ENCODE assay signal across 8 cellular contexts in genomic region chr10:17227367-17228080, GRCh38. TPM values are rescaled to one million over a fixed set of nuclear protein-coding genes. Genes with fewer than 3 reads are reported as not detected.
DNase-seq lines count a peak whose midpoint lies in the region; ATAC-seq and TF ChIP-seq lines count a peak whose summit lies in the region.

No MANE protein-coding gene starts in this region.

- peaks cover 15% of the 10 kb centered on the region for H3K9me1 ChIP-seq in IMR-90 (ENCODE audit: insufficient read depth, low read length)

- peak overlapping the region; percentile 90 for H3K9ac ChIP-seq in IMR-90 (ENCODE audit: low read depth, low read length)

- peak overlapping the region; percentile 86 for H4K91ac ChIP-seq in IMR-90 (ENCODE audit: insufficient read depth, low read depth, low read length)

- intact Hi-C loops in Caco-2 (cut with micrococcal nuclease; ENCODE audit: unreplicated experiment) (no loop called here), IMR-90 (cut with micrococcal nuclease) (loop anchor here (1.0 to 5.0 kb wide), 7 partner anchors 13 to 385 kb away; no protein-coding TSS in a partner anchor), stomach (cut with DNase I; ENCODE audit: low total_unique reads) (no loop called here)

- H2AK5ac ChIP-seq in IMR-90 (ENCODE audit: low read depth, low read length), result peak overlapping the region; percentile 72

- 10% methylated on average over 10 of the region's 11 CpGs; no CpG with 5 or more reads in 1 of the 2 experiments for WGBS in IMR-90 (ENCODE audit: extremely low coverage in 2 of 2, insufficient read length in 1 of 2), 2 experiments
- 15 to 20% (median 18%) methylated on average over 11 of the region's 11 CpGs for WGBS in stomach, 5 donors

- H3K27me3 Mint-ChIP-seq in Caco-2 (ENCODE audit: insufficient read depth, unreplicated experiment), result peaks cover 13% of the 10 kb centered on the region
- H3K27me3 Mint-ChIP-seq in activated naive CD4-positive, alpha-beta T cell treated with anti-CD3 and anti-CD28 coated beads, Interleukin-2, amount 10 ng/mL, durations not matched to agents 7 days and 5 days, result peaks cover 13% of the 10 kb centered on the region

- H3K9me3 Mint-ChIP-seq in Caco-2 (ENCODE audit: unreplicated experiment), result no peaks in the 10 kb centered on the region
- H3K9me3 Mint-ChIP-seq in activated naive CD4-positive, alpha-beta T cell treated with anti-CD3 and anti-CD28 coated beads, Interleukin-2, amount 10 ng/mL, durations not matched to agents 7 days and 5 days, result no peaks in the 10 kb centered on the region

- no peaks in the 10 kb centered on the region for H3K9me3 ChIP-seq in Caco-2
- H3K9me3 ChIP-seq in IMR-90 (ENCODE audit: control insufficient read depth, insufficient read depth, low read length), result no peaks in the 10 kb centered on the region
- H3K9me3 ChIP-seq in stomach, result no peaks in the 10 kb centered on the region

- peak overlapping the region; percentile 97 for H2BK5ac ChIP-seq in IMR-90 (ENCODE audit: low read depth, low read length, poor library complexity, severe bottlenecking)

- peak overlapping the region; percentile 92 for H3K56ac ChIP-seq in IMR-90 (ENCODE audit: extremely low read depth, insufficient read depth, low read length)

- peak overlapping the region; percentile 91 for H3K23ac ChIP-seq in IMR-90 (ENCODE audit: low read depth, low read length)

- POLR2A ChIA-PET in Caco-2 (lab: Charles Lee) (no interaction called here), IMR-90 (lab: Charles Lee; ENCODE audit: unreplicated experiment) (interaction anchor here (0.7 to 3.5 kb wide), 2 partner anchors 12 to 241 kb away, joined by 3 to 18 read pairs; no protein-coding TSS in a partner anchor)

- H3K4me2 ChIP-seq in IMR-90 (ENCODE audit: low read depth, low read length), result peak overlapping the region; percentile 97

- peak overlapping the region; percentile 78 for H3K4me3 Mint-ChIP-seq in Caco-2 (ENCODE audit: unreplicated experiment)
- peak overlapping the region; percentile 91 for H3K4me3 Mint-ChIP-seq in activated naive CD4-positive, alpha-beta T cell treated with anti-CD3 and anti-CD28 coated beads, Interleukin-2, amount 10 ng/mL, durations not matched to agents 7 days and 5 days

- in situ Hi-C loops in IMR-90 (cut with MboI; ENCODE audit: low sequenced_read_pairs), result loop anchor here (5.0 kb wide), 1 partner anchor 200 kb away; no protein-coding TSS in a partner anchor

- H3K27ac ChIP-seq in IMR-90 (ENCODE audit: insufficient read depth, low read length), result peak overlapping the region; percentile 97
- peak overlapping the region; percentile 59 to 99 (median 97) for H3K27ac ChIP-seq in stomach

- H3K27ac Mint-ChIP-seq in Caco-2 (ENCODE audit: unreplicated experiment), result no peak overlapping the region
- H3K27ac Mint-ChIP-seq in activated naive CD4-positive, alpha-beta T cell treated with anti-CD3 and anti-CD28 coated beads, Interleukin-2, amount 10 ng/mL, durations not matched to agents 7 days and 5 days, result peak overlapping the region; percentile 99

- H3K4me1 Mint-ChIP-seq in Caco-2 (ENCODE audit: low read depth, unreplicated experiment), result no peaks in the 10 kb centered on the region
- H3K4me1 Mint-ChIP-seq in activated naive CD4-positive, alpha-beta T cell treated with anti-CD3 and anti-CD28 coated beads, Interleukin-2, amount 10 ng/mL, durations not matched to agents 7 days and 5 days, result peaks cover 43% of the 10 kb centered on the region

- TF ChIP-seq POLR2A in IMR-90 (IDR thresholded peaks at IDR 0.05; ENCODE audit: low read depth, low read length), result no peak
- no peak for TF ChIP-seq POLR2A in stomach (IDR thresholded peaks at IDR 0.05)

- ATAC-seq in GM19463 (IDR thresholded peaks at IDR 0.05; ENCODE audit: unreplicated experiment) (peak; percentile 17), IMR-90 (ENCODE audit: low read depth) (no peak)

- peak overlapping the region; percentile 93 for H3K14ac ChIP-seq in IMR-90 (replicated peaks; ENCODE audit: low read depth, low read length)

- peak; percentile 30; the same call in 1 of the 2 replicates for TF ChIP-seq RAD21 in IMR-90 (IDR thresholded peaks at IDR 0.05; ENCODE audit: low read length)

- TF ChIP-seq EP300 in stomach (IDR thresholded peaks at IDR 0.05), result no peak

- H2BK15ac ChIP-seq in IMR-90 (ENCODE audit: low read depth, low read length), result peak overlapping the region; percentile 97; the same call in 2 of the 3 replicates

- no peaks in the 10 kb centered on the region; the same call in none of the 2 replicates for H3K27me3 ChIP-seq in Caco-2 (replicated peaks; ENCODE audit: control insufficient read depth, insufficient read depth, low read length)
- no peaks in the 10 kb centered on the region for H3K27me3 ChIP-seq in IMR-90 (ENCODE audit: control insufficient read depth, insufficient read depth, low read length)
- peaks cover 0 to 12% (median 7%) of the 10 kb centered on the region in 3 donors for H3K27me3 ChIP-seq in stomach

- H3K4me3 ChIP-seq in Caco-2 (ENCODE audit: low read depth, low read length) (no peak overlapping the region), IMR-90 (ENCODE audit: insufficient read depth, low read depth, low read length) (peak overlapping the region; percentile 87), stomach (peak overlapping the region; percentile 66 to 85 (median 78))

- peak overlapping the region; percentile 93 for H3K4ac ChIP-seq in IMR-90 (ENCODE audit: low read depth, low read length)

- no peaks in the 10 kb centered on the region for H3K36me3 ChIP-seq in Caco-2 (ENCODE audit: control insufficient read depth, insufficient read depth, low read length)
- H3K36me3 ChIP-seq in IMR-90 (ENCODE audit: control insufficient read depth, insufficient read depth, low read length), result peaks cover 22% of the 10 kb centered on the region
- H3K36me3 ChIP-seq in stomach, result peaks cover under 1 to 17% (median 10%) of the 10 kb centered on the region in 4 donors

- H2AFZ ChIP-seq in IMR-90 (replicated peaks; ENCODE audit: low read length, poor library complexity), result peak overlapping the region; percentile 81

- peak overlapping the region; percentile 73 for H2AK9ac ChIP-seq in IMR-90 (replicated peaks; ENCODE audit: low read depth, low read length, poor library complexity)

- peaks cover 21% of the 10 kb centered on the region for H3K4me1 ChIP-seq in Caco-2
- H3K4me1 ChIP-seq in IMR-90 (ENCODE audit: control insufficient read depth, insufficient read depth, low read length), result peaks cover 11% of the 10 kb centered on the region
- H3K4me1 ChIP-seq in stomach, result peaks cover 23 to 54% (median 49%) of the 10 kb centered on the region in 4 donors

- CTCF ChIA-PET in Caco-2 (lab: Charles Lee) (no interaction called here), IMR-90 (lab: Yijun Ruan, JAX) (interaction anchor here (0.5 kb wide), 1 partner anchor 107 kb away, joined by 3 read pairs; no protein-coding TSS in a partner anchor)
- CTCF ChIA-PET in activated naive CD4-positive, alpha-beta T cell treated with anti-CD3 and anti-CD28 coated beads, Interleukin-2, amount 10 ng/mL, durations not matched to agents 7 days and 5 days (lab: Charles Lee), result interaction anchor here (0.7 to 2.1 kb wide), 4 partner anchors 11 to 50 kb away, joined by 3 to 12 read pairs (median 4); no protein-coding TSS in a partner anchor

- peak overlapping the region; percentile 88 for H2BK20ac ChIP-seq in IMR-90 (ENCODE audit: low read depth, low read length)

- dilution Hi-C loops in IMR-90 (cut with HindIII; ENCODE audit: low sequenced_read_pairs, unreplicated experiment), result no loop called here

- H2BK120ac ChIP-seq in IMR-90 (ENCODE audit: low read depth, low read length), result peak overlapping the region; percentile 93

- BruUV-seq in Caco-2 (replicated peaks; lab: Mats Ljungman, UMichigan) (no TSS peak), IMR-90 (replicated peaks; lab: Mats Ljungman, UMichigan) (TSS peak; percentile 69)

- H3K36me3 Mint-ChIP-seq in Caco-2 (ENCODE audit: insufficient read depth, unreplicated experiment), result peaks cover 16% of the 10 kb centered on the region
- peaks cover 42% of the 10 kb centered on the region for H3K36me3 Mint-ChIP-seq in activated naive CD4-positive, alpha-beta T cell treated with anti-CD3 and anti-CD28 coated beads, Interleukin-2, amount 10 ng/mL, durations not matched to agents 7 days and 5 days

- peaks cover 34% of the 10 kb centered on the region for H4K20me1 ChIP-seq in IMR-90 (ENCODE audit: insufficient read depth, low read length)

- TF ChIP-seq CTCF in Caco-2 (IDR thresholded peaks at IDR 0.05; ENCODE audit: insufficient read depth in 1 of 2, low read depth in 1 of 2, low read length in 1 of 2, severe bottlenecking in 1 of 2, unreplicated experiment in 1 of 2) (peak; percentile 49 to 52), IMR-90 (conservative IDR thresholded peaks at IDR 0.05; ENCODE audit: low read depth, low read length) (peak; percentile 44), stomach (IDR thresholded peaks at IDR 0.05) (peak in 3 of 7 experiments; percentile 46 to 69 (median 55))

- peak in 1 of 2 experiments; percentile 30 for DNase-seq in Caco-2
- peak; percentile 39 for DNase-seq in IMR-90
- peak; percentile 40 for DNase-seq in activated naive CD4-positive, alpha-beta T cell treated with anti-CD3 and anti-CD28 coated beads, Interleukin-2, amount 10 ng/mL, durations not matched to agents 7 days and 5 days
- peak; percentile 49 for DNase-seq in iris pigment epithelial cell (ENCODE audit: low read depth)
- no peak for DNase-seq in stomach
- no peak for DNase-seq in foreskin melanocyte
- no peak for DNase-seq in T1000 (lab: John Stamatoyannopoulos, UW)

- peak overlapping the region; percentile 80 to 84 for H4K8ac ChIP-seq in IMR-90 (ENCODE audit: low read depth in 2 of 2, low read length in 2 of 2)

- peaks cover 24 to 37% of the 10 kb centered on the region in 2 experiments for H3K79me1 ChIP-seq in IMR-90 (ENCODE audit: low read depth in 1 of 2, low read length in 2 of 2)

- peak overlapping the region; percentile 92 for H3K18ac ChIP-seq in IMR-90 (ENCODE audit: low read depth, low read length)

- peak overlapping the region; percentile 98 for H4K5ac ChIP-seq in IMR-90 (ENCODE audit: low read depth, low read length)

TF ChIP-seq in IMR-90, 13 proteins besides CTCF, POLR2A, EP300 and RAD21 (continues in another document):
- peak; percentile 99 for TF ChIP-seq MAFK (IDR thresholded peaks at IDR 0.05; ENCODE audit: low read depth, low read length)
- 0 out of 2 replicates have a peak, but pooled peaks have one; percentile 12 for TF ChIP-seq SMC3 (IDR thresholded peaks at IDR 0.05; ENCODE audit: low read depth, low read length)

RNA-seq across cellular contexts. Expression of gene VIM, which starts 0.5 kb away (rescaled TPM):
- total RNA-seq in Caco-2 (2022) (50.4 and 53.7 TPM in 2 replicates), IMR-90 (2012; rRNA removed) (6,409 and 6,735 TPM in 2 replicates), stomach (100 to 1,000 TPM; 348 to 723 (median 536) TPM)
- polyA plus RNA-seq in IMR-90 (2012; rRNA removed) (4,502 and 5,313 TPM in 2 replicates), stomach (100 to 1,000 TPM; 269 to 570 (median 340) TPM)
- polyA plus RNA-seq in IMR-90 (2012; cell fraction: cytosol; rRNA removed), result 3,296 and 6,454 TPM in 2 replicates
- polyA plus RNA-seq in IMR-90 (2012; cell fraction: nucleus; rRNA removed; ENCODE audit: low replicate concordance), result 3,181 and 7,305 TPM in 2 replicates

RNA-seq across cellular contexts. Expression of gene TRDMT1, which starts 26.1 kb away (rescaled TPM):
- total RNA-seq in Caco-2 (2022) (8.6 and 11.0 TPM in 2 replicates), IMR-90 (2012; rRNA removed) (4.7 and 6.7 TPM in 2 replicates), stomach (10 to 100 TPM in 3 of 5 donors, 1 to 10 TPM in 2; 2.9 to 44.9 (median 10.7) TPM)
- polyA plus RNA-seq in IMR-90 (2012; rRNA removed) (2.1 and 2.2 TPM in 2 replicates), stomach (1 to 10 TPM; 1.4 to 3.9 (median 3.4) TPM)
- polyA plus RNA-seq in IMR-90 (2012; cell fraction: cytosol; rRNA removed), result 0.90 and 4.7 TPM in 2 replicates
- polyA plus RNA-seq in IMR-90 (2012; cell fraction: nucleus; rRNA removed; ENCODE audit: low replicate concordance), result 0.49 and 4.0 TPM in 2 replicates

Comparison
In these comparisons a context has a peak if more than half of its experiments do, and no peak if none do; other contexts are left out.
1. DNase-seq: peak in IMR-90 (single experiment), activated naive CD4-positive, alpha-beta T cell treated with anti-CD3 and anti-CD28 coated beads, Interleukin-2, amount 10 ng/mL, durations not matched to agents 7 days and 5 days (single experiment) and iris pigment epithelial cell (single experiment); none in stomach (single experiment), foreskin melanocyte (single experiment) and T1000 (single experiment).